ENCODE assay signal across 7 cellular contexts in genomic region chr16:28277537-28278388, GRCh38. TPM values are rescaled to one million over a fixed set of nuclear protein-coding genes. Genes with fewer than 3 reads are reported as not detected.
A peak's percentile ranks its signal among the peaks of the same experiment; 100 is the strongest.
DNase-seq lines count a peak whose midpoint lies in the region; ATAC-seq and TF ChIP-seq lines count a peak whose summit lies in the region.

No MANE protein-coding gene starts in this region.

- H3K4me3 ChIP-seq in left ventricle myocardium inferior (peak overlapping the region; percentile 57), prostate gland (peak overlapping the region; percentile 29 to 32), upper lobe of right lung (peak overlapping the region; percentile 43)

- 2% methylated on average over 44 of the region's 44 CpGs for WGBS in prostate gland

- H3K27ac ChIP-seq in left ventricle myocardium inferior (replicated peaks) (no peak overlapping the region), prostate gland (no peak overlapping the region), upper lobe of right lung (no peak overlapping the region)

- H3K27me3 ChIP-seq in left ventricle myocardium inferior (ENCODE audit: low read depth), result peaks cover 48% of the 10 kb centered on the region
- peaks cover 2% of the 10 kb centered on the region for H3K27me3 ChIP-seq in prostate gland (replicated peaks; ENCODE audit: insufficient read depth)
- peaks cover 21% of the 10 kb centered on the region for H3K27me3 ChIP-seq in upper lobe of right lung

- H3K4me1 ChIP-seq in left ventricle myocardium inferior (peaks cover 12% of the 10 kb centered on the region), prostate gland (replicated peaks) (no peaks in the 10 kb centered on the region), upper lobe of right lung (peaks cover 9% of the 10 kb centered on the region)

- intact Hi-C loops in left ventricle myocardium inferior (cut with micrococcal nuclease), result loop anchor here (5.0 kb wide), 1 partner anchor 40 kb away; no protein-coding TSS in a partner anchor
- intact Hi-C loops in prostate gland (cut with DNase I), result loop anchor here (5.0 kb wide), 1 partner anchor 40 kb away; no protein-coding TSS in a partner anchor
- intact Hi-C loops in upper lobe of right lung (cut with DNase I), result loop anchor here (5.0 kb wide), 1 partner anchor 40 kb away; no protein-coding TSS in a partner anchor

- H3K36me3 ChIP-seq in left ventricle myocardium inferior (no peaks in the 10 kb centered on the region), prostate gland (no peaks in the 10 kb centered on the region), upper lobe of right lung (no peaks in the 10 kb centered on the region)

- peak; percentile 56 for ATAC-seq in GM18505 (IDR thresholded peaks at IDR 0.05; ENCODE audit: unreplicated experiment)
- peak; percentile 97 for ATAC-seq in upper lobe of right lung

- peak; percentile 96 for TF ChIP-seq CTCF in left ventricle myocardium inferior (IDR thresholded peaks at IDR 0.05; ENCODE audit: borderline replicate concordance)
- TF ChIP-seq CTCF in prostate gland (IDR thresholded peaks at IDR 0.05), result peak; percentile 95 to 99 (median 96)
- TF ChIP-seq CTCF in upper lobe of right lung (IDR thresholded peaks at IDR 0.05), result peak; percentile 98

- H3K9me3 ChIP-seq in left ventricle myocardium inferior (replicated peaks) (no peaks in the 10 kb centered on the region), prostate gland (no peaks in the 10 kb centered on the region), upper lobe of right lung (no peaks in the 10 kb centered on the region)

- peak; percentile 30 for DNase-seq in NCI-H128 (lab: John Stamatoyannopoulos, UW; ENCODE audit: unreplicated experiment)
- peak; percentile 62 to 81 (median 75) for DNase-seq in T-helper 1 cell
- peak; percentile 49 for DNase-seq in amniotic epithelial cell (ENCODE audit: low read depth)
- peak; percentile 84 for DNase-seq in left ventricle myocardium inferior
- DNase-seq in prostate gland (ENCODE audit: low spot score), result peak; percentile 82
- peak; percentile 91 for DNase-seq in upper lobe of right lung

- TF ChIP-seq POLR2A in GM18505 (IDR thresholded peaks at IDR 0.05; ENCODE audit: borderline replicate concordance, extremely low read depth, insufficient read depth, insufficient read length), result no peak
- no peak for TF ChIP-seq POLR2A in prostate gland (IDR thresholded peaks at IDR 0.05)

RNA-seq across cellular contexts. Expression of gene SBK1, which starts 14.6 kb away (rescaled TPM):
- total RNA-seq in left ventricle myocardium inferior, result 2.3 TPM
- 1 to 10 TPM; 5.8 to 8.1 TPM for total RNA-seq in prostate gland
- total RNA-seq in upper lobe of right lung, result 1.9 TPM

Comparison
In these comparisons a context has a peak if more than half of its experiments do, and no peak if none do; other contexts are left out.
1. DNase-seq: peak in every context shown above with its lines; median percentile 91 in upper lobe of right lung; 84 in left ventricle myocardium inferior; 82 in prostate gland; 75 in T-helper 1 cell; 49 in amniotic epithelial cell; 30 in NCI-H128.